8 cellular contexts compared by ENCODE assay signal in genomic region chr5:34244281-34245031, GRCh38.
DNase-seq lines count a peak whose midpoint lies in the region; ATAC-seq, FAIRE-seq and TF ChIP-seq lines count a peak whose summit lies in the region.
"Not testable (repeated sequence)": the region's sequence is repeated elsewhere in the genome, so short reads cannot be mapped to it uniquely, and the experiment has no call there.

No MANE protein-coding gene starts in this region.

- H3K4me3 ChIP-seq in HFF-Myc (replicated peaks; ENCODE audit: low read depth, low read length) (peak overlapping the region; percentile 32), dorsolateral prefrontal cortex (peak overlapping the region; percentile 11 to 67 (median 52)), keratinocyte (ENCODE audit: control insufficient read depth in 2 of 3, extremely low read depth in 1 of 3, insufficient read depth in 2 of 3, low read depth in 1 of 3, low read length in 3 of 3) (peak overlapping the region in 2 of 3 experiments; percentile 29 to 34)

- not testable (repeated sequence) for H3K36me3 ChIP-seq in keratinocyte (ENCODE audit: control insufficient read depth in 2 of 2, extremely low read depth in 1 of 2, insufficient read depth in 2 of 2, low read length in 2 of 2)

- FAIRE-seq in RCC 7860 (lab: Jason Lieb, UNC); keratinocyte (lab: Jason Lieb, UNC): not testable (repeated sequence)

- peak overlapping the region; percentile 71 to 85 for H3K4me3 Mint-ChIP-seq in stimulated activated naive CD8-positive, alpha-beta T cell treated with anti-CD3 and anti-CD28 coated beads, Interleukin-15, amount 100 ng/mL, for 72 hours

- dilution Hi-C loops in keratinocyte (cut with MboI; ENCODE audit: extremely low pct_ligation_motif_present, low sequenced_read_pairs) = not testable (repeated sequence)

- DNase-seq in EH (ENCODE audit: low read depth) (peak; percentile 73), HFF-Myc (ENCODE audit: extremely low read depth, low read depth) (peak; percentile 17), RCC 7860 (ENCODE audit: low spot score) (peak; percentile 53), activated T-cell treated with anti-CD3 and anti-CD28 coated beads for 24 hours (ENCODE audit: low read depth) (peak; percentile 74), dorsolateral prefrontal cortex (peak; percentile 43 to 87 (median 72)), retina (peak; percentile 32)
- DNase-seq in keratinocyte (ENCODE audit: low read depth, low spot score) = not testable (repeated sequence)
- peak; percentile 82 to 86 for DNase-seq in stimulated activated naive CD8-positive, alpha-beta T cell treated with anti-CD3 and anti-CD28 coated beads, Interleukin-15, amount 100 ng/mL, for 72 hours

- not testable (repeated sequence) for H3K79me2 ChIP-seq in keratinocyte (ENCODE audit: control insufficient read depth, insufficient read depth, low read length)

- not testable (repeated sequence) for H4K20me1 ChIP-seq in keratinocyte (ENCODE audit: control insufficient read depth, extremely low read depth, insufficient read depth, low read length)

- H3K9ac ChIP-seq in keratinocyte (ENCODE audit: control insufficient read depth, extremely low read depth, insufficient read depth, low read length) = peak overlapping the region; percentile 33

- H2AFZ ChIP-seq in keratinocyte (ENCODE audit: control insufficient read depth, low read length) = not testable (repeated sequence)

- H3K4me1 ChIP-seq in keratinocyte (ENCODE audit: control insufficient read depth, extremely low read depth, insufficient read depth, low read length) = not testable (repeated sequence)

- TF ChIP-seq CTCF in HFF-Myc (IDR thresholded peaks at IDR 0.05; ENCODE audit: low read depth, low read length, missing control alignments); keratinocyte (optimal IDR thresholded peaks at IDR 0.05 in 1 of 3, IDR thresholded peaks at IDR 0.05 in 1 of 3, conservative IDR thresholded peaks at IDR 0.05 in 1 of 3; ENCODE audit: extremely low read depth in 1 of 3, insufficient read depth in 2 of 3, low read length in 3 of 3): not testable (repeated sequence)
- peak in 1 of 56 donors; percentile 12 for TF ChIP-seq CTCF in dorsolateral prefrontal cortex (IDR thresholded peaks at IDR 0.05 in 54 of 56, conservative IDR thresholded peaks at IDR 0.05 in 2 of 56; ENCODE audit: low read depth in 1 of 56, partially characterized antibody in 56 of 56)

- not testable (repeated sequence) for H3K9me1 ChIP-seq in keratinocyte (ENCODE audit: control insufficient read depth, extremely low read depth, insufficient read depth, low read length)

- H3K27ac ChIP-seq in dorsolateral prefrontal cortex = peak overlapping the region in 57 of 59 donors; percentile 23 to 93 (median 84)
- not testable (repeated sequence) for H3K27ac ChIP-seq in keratinocyte (ENCODE audit: control insufficient read depth, insufficient read depth, low read length)

- not testable (repeated sequence) for H3K27me3 Mint-ChIP-seq in stimulated activated naive CD8-positive, alpha-beta T cell treated with anti-CD3 and anti-CD28 coated beads, Interleukin-15, amount 100 ng/mL, for 72 hours

- not testable (repeated sequence) for H3K27me3 ChIP-seq in dorsolateral prefrontal cortex; keratinocyte (ENCODE audit: control insufficient read depth, extremely low read depth, insufficient read depth, low read length)

- H3K9me3 ChIP-seq in keratinocyte (ENCODE audit: control insufficient read depth, low read depth, low read length) = not testable (repeated sequence)

- H3K9me3 Mint-ChIP-seq in stimulated activated naive CD8-positive, alpha-beta T cell treated with anti-CD3 and anti-CD28 coated beads, Interleukin-15, amount 100 ng/mL, for 72 hours = not testable (repeated sequence)

- peaks cover 15% of the 10 kb centered on the region for H3K4me1 Mint-ChIP-seq in stimulated activated naive CD8-positive, alpha-beta T cell treated with anti-CD3 and anti-CD28 coated beads, Interleukin-15, amount 100 ng/mL, for 72 hours

- peak; percentile 96 for ATAC-seq in stimulated activated naive CD8-positive, alpha-beta T cell treated with anti-CD3 and anti-CD28 coated beads, Interleukin-15, amount 100 ng/mL, for 72 hours

- peak overlapping the region; percentile 20 for H3K4me2 ChIP-seq in keratinocyte (ENCODE audit: control insufficient read depth, extremely low read depth, insufficient read depth, low read depth, low read length)

- H3K27ac Mint-ChIP-seq in stimulated activated naive CD8-positive, alpha-beta T cell treated with anti-CD3 and anti-CD28 coated beads, Interleukin-15, amount 100 ng/mL, for 72 hours = peak overlapping the region in 1 of 2 donors; percentile 59

- intact Hi-C loops in dorsolateral prefrontal cortex (cut with DNase I) = not testable (repeated sequence)
